Comparison of ENCODE assay signal across 14 cellular contexts in the genomic region with DNA sequence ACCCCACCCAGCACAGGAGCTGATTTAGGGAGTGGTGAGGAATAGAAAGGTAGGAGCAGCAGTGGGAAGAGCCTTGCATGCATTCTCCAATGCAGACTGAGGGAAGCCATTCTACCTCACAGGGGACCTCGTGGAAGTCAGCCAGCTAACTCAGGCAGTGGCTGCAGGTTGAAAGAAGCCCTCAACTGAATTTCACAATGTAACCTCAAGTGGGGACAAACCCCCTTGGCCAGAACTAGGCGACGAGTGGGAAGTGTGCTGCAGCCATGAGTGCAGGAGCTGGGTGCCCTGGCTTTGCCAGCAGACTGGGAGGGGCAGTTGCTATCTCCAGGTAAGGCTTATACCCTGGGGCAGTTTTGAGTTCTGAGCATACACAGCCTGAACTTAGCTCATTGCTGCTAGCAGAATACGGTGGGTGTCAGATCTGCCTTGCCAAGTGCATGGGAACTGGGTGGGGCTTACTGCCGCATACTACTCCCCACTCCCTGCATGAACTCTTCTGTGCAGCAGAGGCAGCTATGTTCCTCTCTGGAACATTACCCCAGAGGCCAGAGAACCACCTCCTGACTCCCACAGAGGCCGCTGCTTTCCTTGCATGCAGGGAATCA.
A peak's percentile ranks its signal among the peaks of the same experiment; 100 is the strongest.
DNase-seq lines count a peak whose midpoint lies in the region; ATAC-seq and TF ChIP-seq lines count a peak whose summit lies in the region.
"Had no signal": no experiment of that assay in that cellular context is flagged by ENCODE, and none has a peak within 500 bp of the region (broad histone marks: within the 10 kb centered on the region; RNA-seq: fewer than 3 reads in every experiment).

No MANE protein-coding gene starts in this region.

- H2AFZ ChIP-seq in mammary epithelial cell (ENCODE audit: low read depth, low read length) = peak overlapping the region; percentile 11

- TF ChIP-seq POLR2A in Peyer's patch (IDR thresholded peaks at IDR 0.05) = no peak

- no peaks in the 10 kb centered on the region for H3K27me3 ChIP-seq in HL-60 (ENCODE audit: insufficient read depth, poor library complexity, severe bottlenecking)
- no peaks in the 10 kb centered on the region for H3K27me3 ChIP-seq in mammary epithelial cell (ENCODE audit: insufficient read depth, low read length)
- H3K27me3 ChIP-seq in neutrophil = no peaks in the 10 kb centered on the region
- H3K27me3 ChIP-seq in Peyer's patch = no peaks in the 10 kb centered on the region
- H3K27me3 ChIP-seq: SJSA1 had no signal

- CTCF ChIA-PET in mammary epithelial cell (lab: Charles Lee; ENCODE audit: low non-redundant PET) = no interaction called here

- H3K36me3 ChIP-seq in mammary epithelial cell (ENCODE audit: insufficient read depth, low read length) (no peaks in the 10 kb centered on the region), neutrophil (peaks cover 4% of the 10 kb centered on the region), Peyer's patch (no peaks in the 10 kb centered on the region)
- H3K36me3 ChIP-seq: SJSA1 had no signal

- no peaks in the 10 kb centered on the region for H3K9me3 ChIP-seq in mammary epithelial cell (replicated peaks; ENCODE audit: insufficient read depth, low read length)
- no peaks in the 10 kb centered on the region for H3K9me3 ChIP-seq in neutrophil
- H3K9me3 ChIP-seq in Peyer's patch = no peaks in the 10 kb centered on the region
- H3K9me3 ChIP-seq: SJSA1 had no signal

- H3K4me2 ChIP-seq in mammary epithelial cell (ENCODE audit: insufficient read depth, low read depth, low read length) = peak overlapping the region; percentile 32

- no peak for ATAC-seq in HG03571 (IDR thresholded peaks at IDR 0.05; ENCODE audit: unreplicated experiment)
- ATAC-seq in GM21360 (IDR thresholded peaks at IDR 0.05; ENCODE audit: unreplicated experiment) = no peak

- no peaks in the 10 kb centered on the region for H3K79me2 ChIP-seq in mammary epithelial cell (ENCODE audit: insufficient read depth, low read length)

- H4K20me1 ChIP-seq in mammary epithelial cell (ENCODE audit: insufficient read depth, low read length) = no peaks in the 10 kb centered on the region

- no peak for TF ChIP-seq CTCF in C4-2B (conservative IDR thresholded peaks at IDR 0.05)
- no peak for TF ChIP-seq CTCF in HL-60 (IDR thresholded peaks at IDR 0.05; ENCODE audit: insufficient read depth, low read length)
- TF ChIP-seq CTCF in mammary epithelial cell (conservative IDR thresholded peaks at IDR 0.05 in 1 of 2, IDR thresholded peaks at IDR 0.05 in 1 of 2; ENCODE audit: extremely low read depth in 1 of 2, insufficient read depth in 1 of 2, low read depth in 1 of 2, low read length in 2 of 2) = no peak
- TF ChIP-seq CTCF in neutrophil (IDR thresholded peaks at IDR 0.05) = no peak
- TF ChIP-seq CTCF in Peyer's patch (IDR thresholded peaks at IDR 0.05) = no peak

- H3K9ac ChIP-seq in mammary epithelial cell (ENCODE audit: insufficient read depth, low read length) = no peak overlapping the region

- H3K4me3 ChIP-seq in HL-60 (replicated peaks; ENCODE audit: insufficient read depth, low read length) (no peak overlapping the region), mammary epithelial cell (replicated peaks in 1 of 3; ENCODE audit: insufficient read depth in 1 of 3, low read depth in 2 of 3, low read length in 3 of 3) (no peak overlapping the region), neutrophil (ENCODE audit: low read depth in 1 of 2, low read length in 1 of 2) (no peak overlapping the region), Peyer's patch (no peak overlapping the region)
- H3K4me3 ChIP-seq: SJSA1 had no signal

- no TSS peak for BruUV-seq in mammary epithelial cell (replicated peaks; lab: Mats Ljungman, UMichigan)

- intact Hi-C loops in mammary epithelial cell (cut with micrococcal nuclease) = no loop called here

- DNase-seq in HL-60 (ENCODE audit: low read depth in 1 of 2, low spot score in 1 of 2) = peak in 1 of 2 experiments; percentile 64
- DNase-seq in mammary epithelial cell = peak; percentile 46
- no peak for DNase-seq in Peyer's patch
- DNase-seq in AG08396 (ENCODE audit: low spot score) = no peak
- DNase-seq: activated CD4-positive, CD25-positive, alpha-beta regulatory T cell; H7; kidney; NCI-H2227 treated with DMSO at 0.1 percent for 48 hours; stimulated activated CD4-positive, alpha-beta T cell treated with anti-CD3 and anti-CD28 coated beads, Interleukin-15, amount 100 ng/mL, for 24 hours had no signal

- H3K4me1 ChIP-seq in mammary epithelial cell (ENCODE audit: insufficient read depth, low read length) (peaks cover 13% of the 10 kb centered on the region), neutrophil (ENCODE audit: control insufficient read depth in 1 of 2, insufficient read depth in 1 of 2, low read depth in 1 of 2, low read length in 1 of 2) (peaks cover 16 to 25% of the 10 kb centered on the region in 2 experiments), Peyer's patch (peaks cover 0 to 9% (median 3%) of the 10 kb centered on the region in 4 donors)

- H3K27ac ChIP-seq in C4-2B (peak overlapping the region; percentile 79), HL-60 (replicated peaks) (peak overlapping the region; percentile 55), mammary epithelial cell (ENCODE audit: insufficient read depth, low read depth, low read length) (no peak overlapping the region), neutrophil (peak overlapping the region; percentile 31), Peyer's patch (no peak overlapping the region)
- H3K27ac ChIP-seq: SJSA1 had no signal

- in situ Hi-C loops in mammary epithelial cell (cut with MboI; ENCODE audit: low sequenced_read_pairs in 2 of 2) = loop anchor here (10.0 to 25.0 kb wide), 2 partner anchors 196 to 199 kb away; no protein-coding TSS in a partner anchor

- dilution Hi-C loops in mammary epithelial cell (cut with HindIII; ENCODE audit: low sequenced_read_pairs) = no loop called here

- WGBS in mammary epithelial cell (ENCODE audit: low coverage, missing lambda C conversion rate) = 43% methylated on average over 5 of the region's 6 CpGs

Comparison
In these comparisons a context has a peak if more than half of its experiments do, and no peak if none do; other contexts are left out.
1. H3K27ac ChIP-seq: peak in C4-2B (single experiment), HL-60 (single experiment) and neutrophil (single experiment); none in mammary epithelial cell (single experiment) and Peyer's patch (0 of 4).